ENCODE assay signal across 16 cellular contexts in the genomic region with DNA sequence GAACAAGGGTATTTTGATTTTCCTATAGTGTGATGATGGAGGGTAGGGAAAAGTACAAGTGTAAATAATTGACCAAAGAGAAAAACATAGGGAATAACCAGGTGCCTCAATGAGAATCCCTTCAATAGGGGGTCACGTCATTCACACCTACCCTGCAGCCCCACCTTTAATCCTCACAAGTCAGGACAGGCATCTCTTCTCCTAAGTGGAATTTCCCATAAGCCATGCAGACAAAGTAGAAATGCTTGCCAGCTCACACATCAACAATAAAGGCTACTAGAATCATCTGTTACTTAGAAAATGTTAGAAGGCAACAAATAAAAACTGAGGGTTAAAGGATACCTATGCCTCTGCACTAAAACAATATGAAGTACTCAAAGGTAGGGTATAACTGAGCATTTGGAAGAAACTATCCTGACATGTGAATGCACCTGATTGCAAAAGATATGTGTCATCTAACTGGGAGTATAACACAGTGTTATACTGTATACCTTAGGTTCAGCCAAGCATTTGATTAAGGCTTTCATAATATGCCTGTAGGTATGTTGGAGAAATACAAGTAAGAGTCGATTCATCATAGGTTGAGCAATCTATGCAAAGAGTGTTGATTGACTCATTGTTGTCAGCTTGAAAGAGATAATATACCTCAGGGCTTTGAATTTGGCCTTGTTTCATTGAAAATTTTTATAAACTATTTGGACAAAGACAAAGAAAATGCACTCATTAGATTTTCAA.
"Had no signal": no experiment of that assay in that cellular context is flagged by ENCODE, and none has a peak within 500 bp of the region (broad histone marks: within the 10 kb centered on the region; RNA-seq: fewer than 3 reads in every experiment).

No MANE protein-coding gene starts in this region.

- H3K4me1 ChIP-seq: tibial artery had no signal

- H3K36me3 Mint-ChIP-seq: neural progenitor cell, T-cell had no signal

- DNase-seq: activated CD4-positive, alpha-beta T cell treated with anti-CD3 and anti-CD28 coated beads for 48 hours; activated naive CD4-positive, alpha-beta T cell treated with anti-CD3 and anti-CD28 coated beads, Interleukin-2, amount 10 ng/mL, durations not matched to agents 7 days and 5 days; amniotic stem cell; body of pancreas; effector memory CD4-positive, alpha-beta T cell; erythroblast; foreskin melanocyte; head of caudate nucleus; islet precursor cell; midbrain; small intestine; T-cell; tibial artery; WERI-Rb-1 had no signal

- H3K4me3 ChIP-seq: body of pancreas, neural progenitor cell, right atrium auricular region, tibial artery had no signal

- H3K27ac Mint-ChIP-seq: activated naive CD4-positive, alpha-beta T cell treated with anti-CD3 and anti-CD28 coated beads, Interleukin-2, amount 10 ng/mL, durations not matched to agents 7 days and 5 days; neural progenitor cell; T-cell had no signal

- H3K4me2 ChIP-seq: neural progenitor cell had no signal

- H2AFZ ChIP-seq: neural progenitor cell had no signal

- H3K9me3 Mint-ChIP-seq: activated naive CD4-positive, alpha-beta T cell treated with anti-CD3 and anti-CD28 coated beads, Interleukin-2, amount 10 ng/mL, durations not matched to agents 7 days and 5 days; neural progenitor cell; T-cell had no signal

- FAIRE-seq: small intestine had no signal

- H3K9ac ChIP-seq: neural progenitor cell had no signal

- H3K9me3 ChIP-seq: body of pancreas, right atrium auricular region, tibial artery had no signal

- H3K4me3 Mint-ChIP-seq: activated naive CD4-positive, alpha-beta T cell treated with anti-CD3 and anti-CD28 coated beads, Interleukin-2, amount 10 ng/mL, durations not matched to agents 7 days and 5 days; neural progenitor cell; T-cell had no signal

- H3K36me3 ChIP-seq: neural progenitor cell, right atrium auricular region, tibial artery, WERI-Rb-1 had no signal

- H3K27ac ChIP-seq: body of pancreas, neural progenitor cell, right atrium auricular region, tibial artery, WERI-Rb-1 had no signal

- H3K27me3 ChIP-seq: body of pancreas, neural progenitor cell, right atrium auricular region, tibial artery had no signal

- ATAC-seq: body of pancreas, T-cell had no signal
